ENCODE assay signal across 6 cellular contexts in genomic region chr11:1979607-1980006, GRCh38. TPM values are rescaled to one million over a fixed set of nuclear protein-coding genes. Genes with fewer than 3 reads are reported as not detected.
"Had no signal": no experiment of that assay in that cellular context is flagged by ENCODE, and none has a peak within 500 bp of the region (broad histone marks: within the 10 kb centered on the region; RNA-seq: fewer than 3 reads in every experiment).

No MANE protein-coding gene starts in this region.

- H3K4me2 ChIP-seq: GM23338 had no signal

- H3K27ac ChIP-seq: HL-60 had no signal

- H3K4me3 ChIP-seq: GM23338, K562 had no signal

- ATAC-seq: GM23338 had no signal

- H2AFZ ChIP-seq: GM23338 had no signal

- DNase-seq: H9, HCEC 1CT, IMR-90 had no signal

RNA-seq across cellular contexts. Expression of gene H19, which starts 18.0 kb away (rescaled TPM):
- total RNA-seq: IMR-90 had no signal
